13 cellular contexts compared by ENCODE assay signal in the genomic region with DNA sequence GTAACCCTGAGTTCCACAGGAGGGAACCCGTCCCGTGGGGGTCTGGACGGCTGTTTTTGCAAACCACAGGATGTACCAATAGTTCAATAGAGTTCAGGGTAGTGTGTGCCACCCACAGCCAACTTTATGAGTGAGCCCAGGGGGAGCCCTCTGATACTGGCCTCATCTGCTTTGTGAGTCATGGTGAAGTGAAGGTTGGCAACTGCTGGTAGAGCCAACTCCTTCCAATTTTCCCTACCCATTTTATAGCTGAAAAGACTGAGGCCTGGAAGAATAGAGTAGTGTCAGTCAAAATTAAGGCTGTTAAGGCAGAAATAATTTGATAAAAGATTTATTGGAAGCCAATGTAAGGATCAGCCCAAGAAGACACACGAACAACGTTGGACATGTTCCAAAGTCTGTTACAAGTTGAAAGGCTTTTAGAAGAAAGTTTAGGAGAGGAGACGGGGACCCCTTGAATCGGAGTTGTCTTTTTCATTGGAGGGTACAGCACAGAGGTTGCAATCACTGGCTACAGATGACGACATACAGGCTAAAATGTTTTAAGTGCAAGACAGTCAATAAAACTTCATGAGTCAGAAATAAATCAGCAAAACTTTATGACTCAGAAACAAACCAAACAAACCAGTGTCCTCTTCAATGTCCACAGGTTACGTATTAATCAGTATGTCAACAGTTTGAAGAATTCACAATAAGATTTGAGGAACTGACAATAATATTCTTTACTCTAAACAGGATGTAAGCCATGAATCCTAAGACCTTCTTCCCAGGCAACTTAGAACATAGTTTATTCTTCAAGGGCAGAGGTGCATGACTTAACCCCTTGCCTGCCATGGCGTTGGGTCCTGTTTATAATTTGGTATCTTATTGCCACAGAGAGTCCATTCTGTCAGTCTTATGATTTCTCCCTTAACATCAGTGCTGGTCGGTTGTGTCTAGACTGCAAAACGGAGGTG.
DNase-seq lines count a peak whose midpoint lies in the region; ATAC-seq, FAIRE-seq and TF ChIP-seq lines count a peak whose summit lies in the region.
"Had no signal": no experiment of that assay in that cellular context is flagged by ENCODE, and none has a peak within 500 bp of the region (broad histone marks: within the 10 kb centered on the region; RNA-seq: fewer than 3 reads in every experiment).

No MANE protein-coding gene starts in this region.

- no peak overlapping the region for H3K4me2 ChIP-seq in KMS-11
- H3K4me2 ChIP-seq in HepG2 (ENCODE audit: low read depth, low read length), result peak overlapping the region; percentile 61

- peak; percentile 79 for DNase-seq in BJ (ENCODE audit: low read depth)
- DNase-seq in brain microvascular endothelial cell, result peak; percentile 72
- peak; percentile 87 for DNase-seq in HepG2 (ENCODE audit: low spot score)
- DNase-seq in NCI-H128 (lab: John Stamatoyannopoulos, UW; ENCODE audit: unreplicated experiment), result no peak
- DNase-seq in NCI-H2029 (lab: John Stamatoyannopoulos, UW), result no peak
- no peak for DNase-seq in hypothalamus (lab: John Stamatoyannopoulos, UW)
- DNase-seq: DND-41, NCI-H2227 treated with DMSO at 0.1 percent for 48 hours had no signal

- intact Hi-C loops in HepG2 (cut with micrococcal nuclease; ENCODE audit: unreplicated experiment), result no loop called here

- TF ChIP-seq EP300 in HepG2 (IDR thresholded peaks at IDR 0.05; ENCODE audit: low read depth in 2 of 2, low read length in 2 of 2), result peak in 1 of 2 experiments; percentile 88; a peak in 1 of 4 replicates
- peak; percentile 60; the same call in 1 of the 2 replicates for TF ChIP-seq EP300 in HepG2 (CRISPR knock-in tag; IDR thresholded peaks at IDR 0.05; ENCODE audit: borderline replicate concordance)

- CTCF ChIA-PET in BJ (lab: Yijun Ruan, JAX) (interaction anchor here (0.6 to 5.4 kb wide), 6 partner anchors 17 to 410 kb away, joined by 3 to 54 read pairs (median 6); no protein-coding TSS in a partner anchor), HepG2 (lab: Yijun Ruan, JAX; ENCODE audit: low intra/inter-chr PET ratio, low total read pairs) (no interaction called here)

- ATAC-seq in HepG2, result peak; percentile 87
- no peak for ATAC-seq in HG03521 (IDR thresholded peaks at IDR 0.05; ENCODE audit: unreplicated experiment)
- ATAC-seq: activated CD4-positive, CD25-positive, alpha-beta regulatory T cell treated with anti-CD3 and anti-CD28 coated beads, Interleukin-2, amount 50 U/mL, for 24 hours had no signal

- H4K20me1 ChIP-seq in KMS-11 (ENCODE audit: insufficient read depth) (no peaks in the 10 kb centered on the region), HepG2 (ENCODE audit: insufficient read depth, low read length) (no peaks in the 10 kb centered on the region)

- H3K4me1 ChIP-seq in KMS-11 (ENCODE audit: low read depth, poor library complexity, severe bottlenecking) (peaks cover 18% of the 10 kb centered on the region), HepG2 (ENCODE audit: insufficient read depth, low read length) (peaks cover 30% of the 10 kb centered on the region)

- H3K79me2 ChIP-seq in KMS-11 (ENCODE audit: insufficient read depth, low read depth) (no peaks in the 10 kb centered on the region), HepG2 (ENCODE audit: insufficient read depth, low read length) (no peaks in the 10 kb centered on the region)

- POLR2A ChIA-PET in BJ (lab: Charles Lee) (no interaction called here), HepG2 (lab: Yijun Ruan, JAX) (interaction anchor here (1.0 to 2.1 kb wide), 2 partner anchors 14 to 86 kb away, joined by 3 to 5 read pairs; no protein-coding TSS in a partner anchor)

- no peaks in the 10 kb centered on the region for H3K9me3 ChIP-seq in HepG2 (ENCODE audit: low read length)
- H3K9me3 ChIP-seq: ascending aorta, upper lobe of left lung had no signal

- FAIRE-seq in HepG2 (lab: Jason Lieb, UNC), result no peak

- WGBS in HepG2 (ENCODE audit: low lambda C conversion rate), result 2% methylated on average over 9 of the region's 12 CpGs

- in situ Hi-C loops in brain microvascular endothelial cell (cut with HindIII; ENCODE audit: low pct_ligation_motif_present, low sequenced_read_pairs), result no loop called here
- in situ Hi-C loops in HepG2 (cut with HindIII; ENCODE audit: extremely low pct_ligation_motif_present, low pct_unique_long_range_greater_than_20kb), result loop anchor here (5.0 to 10.0 kb wide), 2 partner anchors 55 to 407 kb away; no protein-coding TSS in a partner anchor

- TF ChIP-seq RAD21 in HepG2 (CRISPR knock-in tag; IDR thresholded peaks at IDR 0.05), result no peak

- H3K9ac ChIP-seq in KMS-11, result no peak overlapping the region
- no peak overlapping the region; the same call in 1 of the 2 replicates for H3K9ac ChIP-seq in HepG2 (ENCODE audit: insufficient read depth, low read depth, low read length)

- no peaks in the 10 kb centered on the region for H3K27me3 ChIP-seq in BJ (ENCODE audit: control insufficient read depth, insufficient read depth, low read length)
- no peaks in the 10 kb centered on the region for H3K27me3 ChIP-seq in KMS-11 (ENCODE audit: insufficient read depth, low read depth)
- no peaks in the 10 kb centered on the region for H3K27me3 ChIP-seq in brain microvascular endothelial cell (replicated peaks)
- peaks cover 0 to 7% of the 10 kb centered on the region in 2 experiments; a peak in 3 of 5 replicates for H3K27me3 ChIP-seq in HepG2 (ENCODE audit: control insufficient read depth in 1 of 2, insufficient read depth in 2 of 2, low read length in 2 of 2)
- H3K27me3 ChIP-seq: ascending aorta, upper lobe of left lung had no signal

- H2AFZ ChIP-seq in KMS-11 (ENCODE audit: low read depth) (no peak overlapping the region), HepG2 (ENCODE audit: low read length) (no peak overlapping the region)

- no peak overlapping the region for H3K4me3 ChIP-seq in BJ (ENCODE audit: low read depth, low read length)
- H3K4me3 ChIP-seq in KMS-11 (IDR thresholded peaks at IDR 0.05; ENCODE audit: insufficient read depth, low read depth, low read length), result no peak overlapping the region
- no peak overlapping the region for H3K4me3 ChIP-seq in brain microvascular endothelial cell (ENCODE audit: low read depth, low read length)
- H3K4me3 ChIP-seq in HepG2 (replicated peaks in 1 of 3; ENCODE audit: insufficient read depth in 1 of 3, low read depth in 2 of 3, low read length in 3 of 3), result no peak overlapping the region; a peak in 1 of 6 replicates
- H3K4me3 ChIP-seq: ascending aorta, upper lobe of left lung had no signal

- no TSS peak for BruUV-seq in HepG2 (replicated peaks; lab: Mats Ljungman, UMichigan)

- TF ChIP-seq POLR2A in HepG2 (IDR thresholded peaks at IDR 0.05; ENCODE audit: insufficient read depth in 1 of 2, low read depth in 2 of 2, low read length in 2 of 2), result no peak

- H3K36me3 ChIP-seq in BJ (ENCODE audit: control insufficient read depth, insufficient read depth, low read length), result peaks cover 2% of the 10 kb centered on the region
- no peaks in the 10 kb centered on the region for H3K36me3 ChIP-seq in KMS-11 (ENCODE audit: insufficient read depth)
- H3K36me3 ChIP-seq in brain microvascular endothelial cell (replicated peaks), result no peaks in the 10 kb centered on the region
- no peaks in the 10 kb centered on the region for H3K36me3 ChIP-seq in HepG2 (replicated peaks in 1 of 2; ENCODE audit: control insufficient read depth in 1 of 2, insufficient read depth in 2 of 2, low read length in 2 of 2)
- H3K36me3 ChIP-seq: upper lobe of left lung had no signal

- TF ChIP-seq CTCF in BJ (IDR thresholded peaks at IDR 0.05; ENCODE audit: insufficient read depth, low read depth, low read length), result no peak
- no peak for TF ChIP-seq CTCF in KMS-11 (conservative IDR thresholded peaks at IDR 0.05; ENCODE audit: low read depth, low read length)
- no peak for TF ChIP-seq CTCF in brain microvascular endothelial cell (IDR thresholded peaks at IDR 0.05; ENCODE audit: low read depth, low read length, missing control alignments)
- no peak for TF ChIP-seq CTCF in HepG2 (CRISPR knock-in tag; IDR thresholded peaks at IDR 0.05)

- H3K27ac ChIP-seq in KMS-11 (peak overlapping the region; percentile 17; the same call in 1 of the 2 replicates), brain microvascular endothelial cell (peak overlapping the region; percentile 83), HepG2 (ENCODE audit: extremely low read length, insufficient read depth, low read length) (peak overlapping the region; percentile 29)
- H3K27ac ChIP-seq: ascending aorta, upper lobe of left lung had no signal

TF ChIP-seq in HepG2, 621 proteins besides CTCF, POLR2A, EP300 and RAD21 (continues in another document):
- TF ChIP-seq, protein P1, sequence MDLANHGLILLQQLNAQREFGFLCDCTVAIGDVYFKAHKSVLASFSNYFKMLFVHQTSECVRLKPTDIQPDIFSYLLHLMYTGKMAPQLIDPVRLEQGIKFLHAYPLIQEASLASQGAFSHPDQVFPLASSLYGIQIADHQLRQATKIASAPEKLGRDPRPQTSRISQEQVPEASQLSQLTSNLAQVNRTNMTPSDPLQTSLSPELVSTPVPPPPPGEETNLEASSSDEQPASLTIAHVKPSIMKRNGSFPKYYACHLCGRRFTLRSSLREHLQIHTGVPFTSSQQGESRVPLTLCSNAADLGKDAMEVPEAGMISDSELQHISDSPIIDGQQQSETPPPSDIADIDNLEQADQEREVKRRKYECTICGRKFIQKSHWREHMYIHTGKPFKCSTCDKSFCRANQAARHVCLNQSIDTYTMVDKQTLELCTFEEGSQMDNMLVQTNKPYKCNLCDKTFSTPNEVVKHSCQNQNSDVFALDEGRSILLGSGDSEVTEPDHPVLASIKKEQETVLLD (CRISPR knock-in tag; IDR thresholded peaks at IDR 0.05; ENCODE audit: low read depth), result no peak

Comparison
In these comparisons a context has a peak if more than half of its experiments do, and no peak if none do; other contexts are left out.
1. DNase-seq: peak in BJ (single experiment), brain microvascular endothelial cell (single experiment) and HepG2 (single experiment); none in NCI-H128 (single experiment), NCI-H2029 (single experiment) and hypothalamus (0 of 51).
2. H3K27ac ChIP-seq: peak in every context shown above with its lines; median percentile 83 in brain microvascular endothelial cell; 29 in HepG2; 17 in KMS-11.